9 cellular contexts compared by ENCODE assay signal in genomic region chrX:130539721-130540321, GRCh38.
DNase-seq lines count a peak whose midpoint lies in the region; ATAC-seq and TF ChIP-seq lines count a peak whose summit lies in the region.
"Had no signal": no experiment of that assay in that cellular context is flagged by ENCODE, and none has a peak within 500 bp of the region (broad histone marks: within the 10 kb centered on the region; RNA-seq: fewer than 3 reads in every experiment).

No MANE protein-coding gene starts in this region.

- H3K18ac ChIP-seq in mesenchymal stem cell (ENCODE audit: low read depth in 1 of 2, low read length in 2 of 2) = no peak overlapping the region

- H2BK5ac ChIP-seq in mesenchymal stem cell (ENCODE audit: low read depth, low read length, poor library complexity, severe bottlenecking) = no peak overlapping the region

- H3K27me3 ChIP-seq in MM.1S (replicated peaks; ENCODE audit: insufficient read depth, low read length) = no peaks in the 10 kb centered on the region
- H3K27me3 ChIP-seq in mesenchymal stem cell (ENCODE audit: control insufficient read depth in 1 of 2, insufficient read depth in 1 of 2, low read length in 2 of 2) = peaks cover 0 to 21% of the 10 kb centered on the region in 2 experiments
- H3K27me3 ChIP-seq in thyroid gland = peaks cover 2% of the 10 kb centered on the region

- H3K4me1 ChIP-seq in MM.1S (ENCODE audit: low read length) = no peaks in the 10 kb centered on the region
- peaks cover 1% of the 10 kb centered on the region for H3K4me1 ChIP-seq in mesenchymal stem cell (ENCODE audit: control insufficient read depth, insufficient read depth, low read depth, low read length)
- H3K4me1 ChIP-seq in thyroid gland = no peaks in the 10 kb centered on the region

- H3K79me2 ChIP-seq in MM.1S (ENCODE audit: low read length) = no peaks in the 10 kb centered on the region

- H3K9me2 ChIP-seq in MM.1S (replicated peaks; ENCODE audit: insufficient read depth, low read length) = no peaks in the 10 kb centered on the region

- H3K79me1 ChIP-seq in mesenchymal stem cell (replicated peaks; ENCODE audit: low read length, poor library complexity, severe bottlenecking) = no peaks in the 10 kb centered on the region

- no peaks in the 10 kb centered on the region for H3F3A ChIP-seq in MM.1S (ENCODE audit: insufficient read depth, low read length)

- TF ChIP-seq CTCF in MM.1S (IDR thresholded peaks at IDR 0.05; ENCODE audit: low read length) (peak; percentile 75), coronary artery (IDR thresholded peaks at IDR 0.05) (peak; percentile 25), thyroid gland (IDR thresholded peaks at IDR 0.05) (peak; percentile 13 to 55 (median 33))

- H2BK15ac ChIP-seq in mesenchymal stem cell (ENCODE audit: low read depth, poor library complexity, severe bottlenecking) = no peak overlapping the region

- no peak overlapping the region for H3K23ac ChIP-seq in mesenchymal stem cell (ENCODE audit: low read length in 2 of 2)

- no peak overlapping the region for H4K91ac ChIP-seq in mesenchymal stem cell (ENCODE audit: low read length)

- H2BK120ac ChIP-seq in mesenchymal stem cell (ENCODE audit: low read depth, low read length) = no peak overlapping the region

- H3K9me3 ChIP-seq in MM.1S (replicated peaks; ENCODE audit: insufficient read depth, low read length) (no peaks in the 10 kb centered on the region), mesenchymal stem cell (ENCODE audit: control insufficient read depth, low read length) (no peaks in the 10 kb centered on the region), thyroid gland (no peaks in the 10 kb centered on the region)

- H3K4ac ChIP-seq in mesenchymal stem cell (ENCODE audit: low read depth in 1 of 2, low read length in 2 of 2) = no peak overlapping the region

- H3K14ac ChIP-seq in mesenchymal stem cell (ENCODE audit: low read length in 2 of 2) = no peak overlapping the region

- H3K36me3 ChIP-seq in MM.1S (replicated peaks; ENCODE audit: insufficient read depth, low read length) (no peaks in the 10 kb centered on the region), mesenchymal stem cell (ENCODE audit: control insufficient read depth in 1 of 2, insufficient read depth in 2 of 2, low read depth in 1 of 2, low read length in 2 of 2) (no peaks in the 10 kb centered on the region), thyroid gland (no peaks in the 10 kb centered on the region)

- WGBS in mesenchymal stem cell = 45% methylated on average over 14 of the region's 15 CpGs
- 12 to 14% methylated on average over 15 of the region's 15 CpGs for WGBS in thyroid gland, 2 donors

- no peak overlapping the region for H2AK5ac ChIP-seq in mesenchymal stem cell (ENCODE audit: low read length, severe bottlenecking)

- no peak overlapping the region for H4K8ac ChIP-seq in mesenchymal stem cell (ENCODE audit: low read length)

- no peak overlapping the region for H2AFZ ChIP-seq in MM.1S (ENCODE audit: low read length)
- H2AFZ ChIP-seq in mesenchymal stem cell (ENCODE audit: low read depth, low read length) = no peak overlapping the region

- DNase-seq in COR-L47 (lab: John Stamatoyannopoulos, UW) (peak; percentile 14), MM.1S (peak; percentile 69), T1000 (lab: John Stamatoyannopoulos, UW) (peak; percentile 2), coronary artery (ENCODE audit: low spot score) (no peak), mesenchymal stem cell (peak; percentile 28), thyroid gland (peak; percentile 39 to 59)

- H3K4me3 ChIP-seq in MM.1S (ENCODE audit: low read length) (no peak overlapping the region), coronary artery (no peak overlapping the region), mesenchymal stem cell (ENCODE audit: insufficient read depth in 1 of 2, low read depth in 1 of 2, low read length in 2 of 2) (no peak overlapping the region), thyroid gland (replicated peaks in 1 of 3) (no peak overlapping the region)

- ATAC-seq in GM19395 (IDR thresholded peaks at IDR 0.05; ENCODE audit: unreplicated experiment) (peak; percentile 76), GM19455 (IDR thresholded peaks at IDR 0.05; ENCODE audit: unreplicated experiment) (no peak)
- ATAC-seq: T-helper 17 cell had no signal

- no peaks in the 10 kb centered on the region for H4K20me1 ChIP-seq in MM.1S (ENCODE audit: insufficient read depth, low read length)

- H3K4me2 ChIP-seq in MM.1S (ENCODE audit: low read depth, low read length) = peak overlapping the region; percentile 22; the same call in 1 of the 2 replicates
- no peak overlapping the region for H3K4me2 ChIP-seq in mesenchymal stem cell (ENCODE audit: low read length, poor library complexity, severe bottlenecking)

- H3K27ac ChIP-seq in MM.1S (ENCODE audit: low read length) = no peak overlapping the region
- no peak overlapping the region for H3K27ac ChIP-seq in coronary artery
- H3K27ac ChIP-seq in mesenchymal stem cell (ENCODE audit: low read length, poor library complexity, severe bottlenecking) = no peak overlapping the region
- no peak overlapping the region for H3K27ac ChIP-seq in thyroid gland

- no peak for TF ChIP-seq POLR2A in thyroid gland (IDR thresholded peaks at IDR 0.05)

- no peak overlapping the region for H2BK12ac ChIP-seq in mesenchymal stem cell (ENCODE audit: low read length in 2 of 2)

- intact Hi-C loops in thyroid gland (cut with DNase I) = loop anchor here (5.0 kb wide), 1 partner anchor 377 kb away; no protein-coding TSS in a partner anchor

- H3K9ac ChIP-seq in MM.1S (ENCODE audit: low read length) = no peak overlapping the region
- H3K9ac ChIP-seq in mesenchymal stem cell (ENCODE audit: low read length) = no peak overlapping the region

Comparison
In these comparisons a context has a peak if more than half of its experiments do, and no peak if none do; other contexts are left out.
1. CTCF ChIP-seq: peak in every context shown above with its lines; median percentile 75 in MM.1S; 33 in thyroid gland; 25 in coronary artery.